In genomic region chr3:121592856-121593702, GRCh38 we compare ENCODE assay signal across 9 cellular contexts. TPM values are rescaled to one million over a fixed set of nuclear protein-coding genes. Genes with fewer than 3 reads are reported as not detected.
A peak's percentile ranks its signal among the peaks of the same experiment; 100 is the strongest.
DNase-seq lines count a peak whose midpoint lies in the region; ATAC-seq and TF ChIP-seq lines count a peak whose summit lies in the region.
"Had no signal": no experiment of that assay in that cellular context is flagged by ENCODE, and none has a peak within 500 bp of the region (broad histone marks: within the 10 kb centered on the region; RNA-seq: fewer than 3 reads in every experiment).

TSS of gene FBXO40 (plus strand) at chr3:121593379. CDS start at chr3:121620576, 27,197 bp downstream.

- no peak within 1 kb of the TSS for H3K14ac ChIP-seq in trophoblast cell (ENCODE audit: low read length)

- no peak within 1 kb of the TSS for H2BK5ac ChIP-seq in trophoblast cell (ENCODE audit: low read depth, low read length, poor library complexity)

- no peak within 1 kb of the TSS for H4K91ac ChIP-seq in trophoblast cell (ENCODE audit: low read depth, low read length)

- H3K79me2 ChIP-seq in trophoblast cell (ENCODE audit: control insufficient read depth, insufficient read depth, low read length, poor library complexity), result no peaks in the 10 kb centered on the region

- no peak for TF ChIP-seq CTCF in GM12864 (IDR thresholded peaks at IDR 0.05; ENCODE audit: low read depth, low read length, missing control alignments)
- TF ChIP-seq CTCF in WERI-Rb-1 (IDR thresholded peaks at IDR 0.05; ENCODE audit: low read depth, low read length), result 0 out of 2 replicates have a peak, but pooled peaks have one; percentile 26

- H3K4me3 ChIP-seq in GM12864 (ENCODE audit: low read depth, low read length), result peak within 1 kb of the TSS; percentile 3; the same call in 1 of the 2 replicates
- no peak within 1 kb of the TSS for H3K4me3 ChIP-seq in WERI-Rb-1 (ENCODE audit: low read depth, low read length)
- no peak within 1 kb of the TSS for H3K4me3 ChIP-seq in trophoblast cell (ENCODE audit: low read depth, low read length)
- H3K4me3 ChIP-seq: skin epidermis had no signal

- H3K9ac ChIP-seq in trophoblast cell (ENCODE audit: low read length), result no peak within 1 kb of the TSS

- H3K9me3 ChIP-seq in WERI-Rb-1 (ENCODE audit: severe bottlenecking) (no peaks in the 10 kb centered on the region), trophoblast cell (ENCODE audit: insufficient read depth, low read depth, low read length) (no peaks in the 10 kb centered on the region)

- H2BK120ac ChIP-seq in trophoblast cell (ENCODE audit: insufficient read depth, low read length, poor library complexity), result no peak within 1 kb of the TSS

- WGBS in trophoblast cell (ENCODE audit: extremely low coverage, insufficient coverage, insufficient read length), result no CpG with 5 or more reads among the region's 11 CpGs

- no peak within 1 kb of the TSS for H3K23ac ChIP-seq in trophoblast cell (ENCODE audit: low read length)

- H3K27me3 ChIP-seq in WERI-Rb-1 (ENCODE audit: insufficient read depth, low read depth, severe bottlenecking) (no peaks in the 10 kb centered on the region), trophoblast cell (ENCODE audit: insufficient read depth, low read length) (no peaks in the 10 kb centered on the region)

- no peak within 1 kb of the TSS for H4K8ac ChIP-seq in trophoblast cell (ENCODE audit: low read depth, low read length)

- H3K27ac ChIP-seq in WERI-Rb-1, result peak within 1 kb of the TSS; percentile 43
- H3K27ac ChIP-seq in trophoblast cell (ENCODE audit: low read depth, low read length), result no peak within 1 kb of the TSS
- H3K27ac ChIP-seq: skin epidermis had no signal

- no peak within 1 kb of the TSS for H3K4ac ChIP-seq in trophoblast cell (ENCODE audit: low read depth, low read length)

- DNase-seq in GM12864 (ENCODE audit: low read depth) (peak; percentile 66), WERI-Rb-1 (peak; percentile 74), left colon (peak; percentile 13 to 36), trophoblast cell (no peak)
- no peak for DNase-seq in activated CD4-positive, alpha-beta T cell treated with anti-CD3 and anti-CD28 coated beads for 48 hours
- DNase-seq in stimulated activated CD4-positive, alpha-beta T cell treated with anti-CD3 and anti-CD28 coated beads, Interleukin-15, amount 100 ng/mL, for 24 hours, result no peak

- no peaks in the 10 kb centered on the region for H3K36me3 ChIP-seq in WERI-Rb-1
- no peaks in the 10 kb centered on the region for H3K36me3 ChIP-seq in trophoblast cell (ENCODE audit: control insufficient read depth in 1 of 2, insufficient read depth in 2 of 2, low read length in 2 of 2)

- H2BK12ac ChIP-seq in trophoblast cell (ENCODE audit: low read length), result no peak within 1 kb of the TSS

- H3K79me1 ChIP-seq in trophoblast cell (ENCODE audit: low read length), result no peaks in the 10 kb centered on the region

- no peak within 1 kb of the TSS for H3K18ac ChIP-seq in trophoblast cell (ENCODE audit: low read length)

- no peak within 1 kb of the TSS for H2AFZ ChIP-seq in trophoblast cell (ENCODE audit: insufficient read depth, low read length, poor library complexity)

- intact Hi-C loops in left colon (cut with DNase I, micrococcal nuclease), result no loop called here

- no peak within 1 kb of the TSS for H4K12ac ChIP-seq in trophoblast cell (ENCODE audit: low read depth, low read length)

- H3K4me1 ChIP-seq in trophoblast cell (ENCODE audit: control insufficient read depth in 1 of 2, insufficient read depth in 2 of 2, low read length in 2 of 2), result no peaks in the 10 kb centered on the region

- no peak within 1 kb of the TSS for H2AK5ac ChIP-seq in trophoblast cell (ENCODE audit: low read length)

- H3K4me2 ChIP-seq in trophoblast cell (ENCODE audit: low read length), result no peak within 1 kb of the TSS

- ATAC-seq in HG03442 (IDR thresholded peaks at IDR 0.05; ENCODE audit: unreplicated experiment) (peak; percentile 50), left colon (no peak), GM18873 (IDR thresholded peaks at IDR 0.05; ENCODE audit: low FRiP score, unreplicated experiment) (no peak)

RNA-seq across cellular contexts. Expression of gene FBXO40, which starts in this region (rescaled TPM):
- total RNA-seq in left colon, result not detected
- not detected in 2 replicates for polyA plus RNA-seq in trophoblast cell (2013)

Comparison
In these comparisons a context has a peak if more than half of its experiments do, and no peak if none do; other contexts are left out.
1. Peak in DNase-seq in left colon; RNA of the gene not detected or under 1 TPM.
2. DNase-seq: peak in GM12864 (single experiment) and WERI-Rb-1 (single experiment); none in trophoblast cell (0 of 2), activated CD4-positive, alpha-beta T cell treated with anti-CD3 and anti-CD28 coated beads for 48 hours (single experiment) and stimulated activated CD4-positive, alpha-beta T cell treated with anti-CD3 and anti-CD28 coated beads, Interleukin-15, amount 100 ng/mL, for 24 hours (single experiment).